ENCODE assay signal across 8 cellular contexts in the genomic region with DNA sequence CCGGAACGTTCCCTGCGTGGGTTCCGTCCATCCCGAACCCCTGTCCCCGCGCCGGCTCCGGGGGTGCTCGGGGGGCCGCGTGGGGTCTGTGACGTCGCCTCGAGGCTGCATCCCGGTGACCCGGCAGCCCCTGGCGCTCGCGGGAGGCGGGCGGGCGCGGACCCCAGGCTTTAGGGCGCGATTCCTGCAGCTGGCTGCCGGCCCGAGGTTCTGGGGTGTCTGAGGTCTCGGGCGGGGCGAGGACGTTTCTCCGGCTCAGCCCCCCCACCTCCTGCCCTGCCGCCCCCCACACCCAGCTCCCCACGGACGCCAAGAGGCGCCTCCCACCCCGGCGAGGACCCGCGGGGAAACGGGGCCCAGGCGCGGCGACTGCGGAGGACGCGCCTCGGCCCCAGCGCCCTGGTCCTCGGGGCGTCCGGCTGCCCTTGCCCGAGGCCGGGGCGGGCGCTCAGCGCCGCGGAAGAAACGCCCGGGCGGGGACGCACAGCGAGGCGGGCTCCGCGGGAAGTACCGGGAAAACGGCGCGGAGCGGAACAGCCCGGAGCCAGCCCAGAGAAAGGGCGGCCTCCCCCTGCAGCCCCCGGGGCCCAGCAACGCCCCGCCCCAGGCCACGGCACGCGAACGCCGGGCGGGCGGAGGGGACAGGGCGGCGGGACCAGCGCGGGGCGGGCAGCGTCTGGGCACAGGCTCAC. TPM values are rescaled to one million over a fixed set of nuclear protein-coding genes. Genes with fewer than 3 reads are reported as not detected.
DNase-seq lines count a peak whose midpoint lies in the region; ATAC-seq and TF ChIP-seq lines count a peak whose summit lies in the region.

No MANE protein-coding gene starts in this region.

- H3K9me3 ChIP-seq in SJSA1 (replicated peaks) (peaks cover 2% of the 10 kb centered on the region), iPS-18a (ENCODE audit: control insufficient read depth, low read depth, low read length) (no peaks in the 10 kb centered on the region), thoracic aorta (no peaks in the 10 kb centered on the region)

- H3K27ac Mint-ChIP-seq in activated CD4-positive, alpha-beta memory T cell treated with anti-CD3 and anti-CD28 coated beads, Interleukin-2, amount 10 ng/mL, durations not matched to agents 7 days and 5 days, result no peak overlapping the region
- no peak overlapping the region for H3K27ac Mint-ChIP-seq in activated CD4-positive, alpha-beta memory T cell treated with anti-CD3 and anti-CD28 coated beads for 36 hours

- POLR2A ChIA-PET in activated CD4-positive, alpha-beta memory T cell treated with anti-CD3 and anti-CD28 coated beads, Interleukin-2, amount 10 ng/mL, durations not matched to agents 7 days and 5 days (lab: Charles Lee), result no interaction called here
- POLR2A ChIA-PET in activated CD4-positive, alpha-beta memory T cell treated with anti-CD3 and anti-CD28 coated beads for 36 hours (lab: Charles Lee), result no interaction called here

- H3K36me3 Mint-ChIP-seq in activated CD4-positive, alpha-beta memory T cell treated with anti-CD3 and anti-CD28 coated beads, Interleukin-2, amount 10 ng/mL, durations not matched to agents 7 days and 5 days (ENCODE audit: low read depth), result peaks cover 2% of the 10 kb centered on the region
- no peaks in the 10 kb centered on the region for H3K36me3 Mint-ChIP-seq in activated CD4-positive, alpha-beta memory T cell treated with anti-CD3 and anti-CD28 coated beads for 36 hours

- peak overlapping the region; percentile 39 for H3K4me3 Mint-ChIP-seq in activated CD4-positive, alpha-beta memory T cell treated with anti-CD3 and anti-CD28 coated beads, Interleukin-2, amount 10 ng/mL, durations not matched to agents 7 days and 5 days
- H3K4me3 Mint-ChIP-seq in activated CD4-positive, alpha-beta memory T cell treated with anti-CD3 and anti-CD28 coated beads for 36 hours, result no peak overlapping the region

- peaks cover 5% of the 10 kb centered on the region; the same call in 1 of the 2 replicates for H3K36me3 ChIP-seq in SJSA1
- no peaks in the 10 kb centered on the region for H3K36me3 ChIP-seq in iPS-18a (ENCODE audit: control insufficient read depth, low read depth, low read length)
- H3K36me3 ChIP-seq in thoracic aorta, result no peaks in the 10 kb centered on the region

- peaks cover 28% of the 10 kb centered on the region for H3K4me1 Mint-ChIP-seq in activated CD4-positive, alpha-beta memory T cell treated with anti-CD3 and anti-CD28 coated beads, Interleukin-2, amount 10 ng/mL, durations not matched to agents 7 days and 5 days
- peaks cover 25% of the 10 kb centered on the region for H3K4me1 Mint-ChIP-seq in activated CD4-positive, alpha-beta memory T cell treated with anti-CD3 and anti-CD28 coated beads for 36 hours (ENCODE audit: low read depth)

- intact Hi-C loops in activated CD4-positive, alpha-beta memory T cell treated with anti-CD3 and anti-CD28 coated beads for 36 hours (cut with micrococcal nuclease), result loop anchor here (2.0 to 10.0 kb wide), 4 partner anchors 91 to 717 kb away; a partner anchor contains a TSS

- peak overlapping the region; percentile 52 for H3K4me3 ChIP-seq in SJSA1
- peak overlapping the region; percentile 30 for H3K4me3 ChIP-seq in iPS-18a (ENCODE audit: low read length)
- H3K4me3 ChIP-seq in thoracic aorta, result peak overlapping the region; percentile 64

- H3K27ac ChIP-seq in SJSA1 (peak overlapping the region; percentile 79), iPS-18a (ENCODE audit: low read length) (no peak overlapping the region), thoracic aorta (peak overlapping the region; percentile 21 to 43)

- CTCF ChIA-PET in activated CD4-positive, alpha-beta memory T cell treated with anti-CD3 and anti-CD28 coated beads, Interleukin-2, amount 10 ng/mL, durations not matched to agents 7 days and 5 days (lab: Charles Lee), result no interaction called here
- CTCF ChIA-PET in activated CD4-positive, alpha-beta memory T cell treated with anti-CD3 and anti-CD28 coated beads for 36 hours (lab: Charles Lee), result no interaction called here

- no peak for DNase-seq in activated CD4-positive, alpha-beta memory T cell treated with anti-CD3 and anti-CD28 coated beads, Interleukin-2, amount 10 ng/mL, durations not matched to agents 7 days and 5 days
- DNase-seq in activated CD4-positive, alpha-beta memory T cell treated with anti-CD3 and anti-CD28 coated beads for 36 hours, result no peak
- DNase-seq in SJSA1 (ENCODE audit: low read depth in 1 of 2, low spot score in 2 of 2) (peak in 1 of 2 experiments; percentile 49), thoracic aorta (ENCODE audit: low spot score) (no peak), SKM-1 treated with dmso at 0.1 percent for 144 hours (lab: John Stamatoyannopoulos, UW; ENCODE audit: unreplicated experiment) (no peak), NCI-H1048 (lab: John Stamatoyannopoulos, UW) (no peak)

- TF ChIP-seq CTCF in thoracic aorta (IDR thresholded peaks at IDR 0.05), result no peak

- no peak overlapping the region for H3K9ac ChIP-seq in iPS-18a (ENCODE audit: low read length)

- ATAC-seq in thoracic aorta (ENCODE audit: insufficient number of reproducible peaks, low FRiP score, low read depth) (no peak), HG02798 (IDR thresholded peaks at IDR 0.05; ENCODE audit: poor library complexity, unreplicated experiment) (no peak)

- H3K4me1 ChIP-seq in SJSA1 (replicated peaks) (peaks cover 38% of the 10 kb centered on the region), iPS-18a (ENCODE audit: control insufficient read depth, low read depth, low read length) (peaks cover 12% of the 10 kb centered on the region), thoracic aorta (ENCODE audit: control insufficient read depth in 1 of 2, low read depth in 2 of 2) (peaks cover 7 to 33% of the 10 kb centered on the region in 2 donors)

- peaks cover 3% of the 10 kb centered on the region for H3K9me3 Mint-ChIP-seq in activated CD4-positive, alpha-beta memory T cell treated with anti-CD3 and anti-CD28 coated beads, Interleukin-2, amount 10 ng/mL, durations not matched to agents 7 days and 5 days
- no peaks in the 10 kb centered on the region for H3K9me3 Mint-ChIP-seq in activated CD4-positive, alpha-beta memory T cell treated with anti-CD3 and anti-CD28 coated beads for 36 hours

- peaks cover 24% of the 10 kb centered on the region for H3K27me3 Mint-ChIP-seq in activated CD4-positive, alpha-beta memory T cell treated with anti-CD3 and anti-CD28 coated beads, Interleukin-2, amount 10 ng/mL, durations not matched to agents 7 days and 5 days
- H3K27me3 Mint-ChIP-seq in activated CD4-positive, alpha-beta memory T cell treated with anti-CD3 and anti-CD28 coated beads for 36 hours, result peaks cover 14% of the 10 kb centered on the region

- H3K27me3 ChIP-seq in SJSA1 (replicated peaks) (no peaks in the 10 kb centered on the region), iPS-18a (ENCODE audit: control insufficient read depth, insufficient read depth, low read length) (peaks cover 34% of the 10 kb centered on the region), thoracic aorta (replicated peaks; ENCODE audit: insufficient read depth) (no peaks in the 10 kb centered on the region)

RNA-seq across cellular contexts. Expression of a gene that starts 1.3 kb away (rescaled TPM):
- total RNA-seq in activated CD4-positive, alpha-beta memory T cell treated with anti-CD3 and anti-CD28 coated beads, Interleukin-2, amount 10 ng/mL, durations not matched to agents 7 days and 5 days, result 1 to 10 TPM; 3.4 to 3.9 TPM
- total RNA-seq in activated CD4-positive, alpha-beta memory T cell treated with anti-CD3 and anti-CD28 coated beads for 36 hours, result 1 to 10 TPM; 5.3 to 6.6 TPM
- total RNA-seq in SJSA1 (2014; rRNA removed; shearing (Covaris generic)), result 15.2 and 29.4 TPM in 2 replicates
- 10 to 100 TPM in 1 of 2 donors, 1 to 10 TPM in 1; 4.5 to 28.4 TPM for total RNA-seq in thoracic aorta
